9 cellular contexts compared by ENCODE assay signal in the genomic region with DNA sequence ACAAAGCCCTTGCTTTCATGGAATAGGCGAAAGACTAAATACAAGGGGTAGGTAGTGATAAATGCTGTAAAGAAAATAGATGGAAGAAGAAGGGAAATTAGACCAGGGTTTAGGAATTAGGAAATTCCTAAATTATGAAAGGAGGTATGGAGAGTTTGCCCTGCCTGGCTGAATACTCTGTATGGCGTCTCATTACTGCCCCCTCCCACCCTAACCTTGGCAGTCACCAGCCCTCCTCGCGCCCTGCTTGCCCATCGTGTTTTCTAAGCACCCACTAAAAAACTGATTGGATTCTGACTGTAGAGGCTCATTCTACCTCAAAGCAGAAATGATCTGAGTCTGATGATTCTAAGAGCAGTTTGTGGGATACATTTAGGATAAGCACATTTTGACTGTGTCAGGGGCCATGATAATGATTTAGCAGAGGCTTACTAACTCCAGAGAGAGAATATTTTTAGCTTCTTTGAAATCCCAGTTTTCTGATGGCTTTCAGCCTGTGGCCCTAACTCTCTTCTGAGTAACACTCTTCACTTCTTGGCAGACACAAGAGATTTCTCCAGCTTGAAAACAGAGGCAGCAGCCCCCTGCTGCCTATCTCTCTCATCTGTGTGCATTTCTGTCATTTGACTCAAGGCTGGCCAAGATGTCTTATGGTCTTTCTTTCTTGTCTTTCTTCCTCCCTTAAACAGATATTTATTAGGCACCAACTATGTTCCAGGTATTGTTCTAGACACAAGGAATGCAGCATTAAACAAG. TPM values are rescaled to one million over a fixed set of nuclear protein-coding genes. Genes with fewer than 3 reads are reported as not detected.
DNase-seq lines count a peak whose midpoint lies in the region; ATAC-seq, FAIRE-seq and TF ChIP-seq lines count a peak whose summit lies in the region.
"Had no signal": no experiment of that assay in that cellular context is flagged by ENCODE, and none has a peak within 500 bp of the region (broad histone marks: within the 10 kb centered on the region; RNA-seq: fewer than 3 reads in every experiment).

No MANE protein-coding gene starts in this region.

- no peaks in the 10 kb centered on the region for H3K36me3 Mint-ChIP-seq in GM23338 (ENCODE audit: low read depth)
- H3K36me3 Mint-ChIP-seq in activated CD8-positive, alpha-beta T cell treated with anti-CD3 and anti-CD28 coated beads, Interleukin-2, amount 10 ng/mL, durations not matched to agents 7 days and 5 days (ENCODE audit: low read depth), result no peaks in the 10 kb centered on the region

- H3K9me3 Mint-ChIP-seq in GM23338, result no peaks in the 10 kb centered on the region; the same call in 2 of the 3 replicates
- no peaks in the 10 kb centered on the region for H3K9me3 Mint-ChIP-seq in activated CD8-positive, alpha-beta T cell treated with anti-CD3 and anti-CD28 coated beads, Interleukin-2, amount 10 ng/mL, durations not matched to agents 7 days and 5 days (ENCODE audit: insufficient read depth)

- H3K27ac ChIP-seq in A673 (ENCODE audit: low read depth, low read length, poor library complexity, severe bottlenecking) (no peak overlapping the region), GM23338 (ENCODE audit: low read depth) (no peak overlapping the region), kidney (ENCODE audit: low read depth in 2 of 2, low read length in 2 of 2) (no peak overlapping the region)

- H3K9me2 ChIP-seq in GM23338 (ENCODE audit: insufficient read depth), result no peaks in the 10 kb centered on the region

- FAIRE-seq in kidney (lab: Jason Lieb, UNC), result no peak

- ATAC-seq in GM23338, result peak; percentile 5; the same call in 1 of the 3 replicates
- ATAC-seq in activated CD8-positive, alpha-beta T cell treated with anti-CD3 and anti-CD28 coated beads, Interleukin-2, amount 10 ng/mL, durations not matched to agents 7 days and 5 days, result no peak
- ATAC-seq in mucosa of descending colon, result no peak
- ATAC-seq in GM21390 (IDR thresholded peaks at IDR 0.05; ENCODE audit: unreplicated experiment), result no peak
- no peak for ATAC-seq in GM18520 (IDR thresholded peaks at IDR 0.05; ENCODE audit: unreplicated experiment)

- BruUV-seq in A673 (replicated peaks; lab: Mats Ljungman, UMichigan), result no TSS peak

- H3K4me1 Mint-ChIP-seq in GM23338, result peaks cover 39% of the 10 kb centered on the region
- peaks cover 32% of the 10 kb centered on the region for H3K4me1 Mint-ChIP-seq in activated CD8-positive, alpha-beta T cell treated with anti-CD3 and anti-CD28 coated beads, Interleukin-2, amount 10 ng/mL, durations not matched to agents 7 days and 5 days (ENCODE audit: low read depth)

- H3K27me3 Mint-ChIP-seq in GM23338 (ENCODE audit: insufficient read depth, low read depth, poor library complexity), result peaks cover 7% of the 10 kb centered on the region
- H3K27me3 Mint-ChIP-seq in activated CD8-positive, alpha-beta T cell treated with anti-CD3 and anti-CD28 coated beads, Interleukin-2, amount 10 ng/mL, durations not matched to agents 7 days and 5 days (ENCODE audit: low read depth), result peaks cover 17% of the 10 kb centered on the region

- CTCF ChIA-PET in A673 (lab: Charles Lee), result no interaction called here
- CTCF ChIA-PET in activated CD8-positive, alpha-beta T cell treated with anti-CD3 and anti-CD28 coated beads, Interleukin-2, amount 10 ng/mL, durations not matched to agents 7 days and 5 days (lab: Charles Lee), result interaction anchor here (1.1 kb wide), 1 partner anchor 11 kb away, joined by 3 read pairs; no protein-coding TSS in a partner anchor

- POLR2A ChIA-PET in A673 (lab: Charles Lee; ENCODE audit: low non-redundant PET), result interaction anchor here (0.5 kb wide), 1 partner anchor 1839 kb away, joined by 14 read pairs; no protein-coding TSS in a partner anchor
- POLR2A ChIA-PET in activated CD8-positive, alpha-beta T cell treated with anti-CD3 and anti-CD28 coated beads, Interleukin-2, amount 10 ng/mL, durations not matched to agents 7 days and 5 days (lab: Charles Lee), result no interaction called here

- peaks cover 7% of the 10 kb centered on the region for H4K20me1 ChIP-seq in GM23338 (replicated peaks; ENCODE audit: insufficient read depth)

- no peaks in the 10 kb centered on the region for H3K9me3 ChIP-seq in A673 (ENCODE audit: low read depth, low read length, poor library complexity, severe bottlenecking)
- no peaks in the 10 kb centered on the region for H3K9me3 ChIP-seq in kidney (ENCODE audit: control insufficient read depth in 1 of 2, low read length in 2 of 2)
- no peaks in the 10 kb centered on the region for H3K9me3 ChIP-seq in mucosa of descending colon

- intact Hi-C loops in A673 (cut with micrococcal nuclease; ENCODE audit: unreplicated experiment) (no loop called here), kidney (cut with DNase I) (no loop called here), mucosa of descending colon (cut with DNase I, micrococcal nuclease) (no loop called here)

- H3K36me3 ChIP-seq in A673 (ENCODE audit: insufficient read depth, low read length, poor library complexity, severe bottlenecking), result no peaks in the 10 kb centered on the region
- H3K36me3 ChIP-seq in GM23338 (ENCODE audit: insufficient read depth), result no peaks in the 10 kb centered on the region
- H3K36me3 ChIP-seq in kidney (ENCODE audit: control insufficient read depth in 1 of 2, insufficient read depth in 2 of 2, low read length in 2 of 2), result no peaks in the 10 kb centered on the region
- no peaks in the 10 kb centered on the region for H3K36me3 ChIP-seq in mucosa of descending colon (ENCODE audit: low read depth)

- peak overlapping the region; percentile 81 for H3K4me2 ChIP-seq in GM23338

- H3F3A ChIP-seq in GM23338 (replicated peaks; ENCODE audit: low read depth), result no peaks in the 10 kb centered on the region

- no peak for TF ChIP-seq CTCF in A673 (conservative IDR thresholded peaks at IDR 0.05; ENCODE audit: low read depth, low read length)
- peak in 1 of 2 experiments; percentile 29; a peak in 1 of 4 replicates for TF ChIP-seq CTCF in GM23338 (conservative IDR thresholded peaks at IDR 0.05; ENCODE audit: low read depth in 2 of 2)
- TF ChIP-seq CTCF in kidney (IDR thresholded peaks at IDR 0.05; ENCODE audit: borderline replicate concordance, extremely low read depth, insufficient read depth), result no peak
- no peak for TF ChIP-seq CTCF in mucosa of descending colon (IDR thresholded peaks at IDR 0.05)

- H3K27ac Mint-ChIP-seq in GM23338, result no peak overlapping the region
- H3K27ac Mint-ChIP-seq in activated CD8-positive, alpha-beta T cell treated with anti-CD3 and anti-CD28 coated beads, Interleukin-2, amount 10 ng/mL, durations not matched to agents 7 days and 5 days, result no peak overlapping the region

- H3K9ac ChIP-seq in kidney (ENCODE audit: low read length in 2 of 2), result no peak overlapping the region

- H3K4me3 ChIP-seq in A673 (ENCODE audit: low read depth, low read length, poor library complexity, severe bottlenecking) (peak overlapping the region; percentile 66), GM23338 (peak overlapping the region; percentile 61), kidney (ENCODE audit: low read length in 2 of 2) (peak overlapping the region; percentile 59), mucosa of descending colon (no peak overlapping the region)

- H3K4me1 ChIP-seq in A673 (ENCODE audit: insufficient read depth, low read length, poor library complexity, severe bottlenecking) (peaks cover 30% of the 10 kb centered on the region), GM23338 (ENCODE audit: insufficient read depth) (peaks cover 33% of the 10 kb centered on the region), kidney (ENCODE audit: control insufficient read depth in 1 of 2, insufficient read depth in 1 of 2, low read depth in 1 of 2, low read length in 2 of 2) (peaks cover 3 to 10% of the 10 kb centered on the region in 2 donors), mucosa of descending colon (ENCODE audit: low read depth) (peaks cover 12% of the 10 kb centered on the region)

- peaks cover 31% of the 10 kb centered on the region for H3K79me2 ChIP-seq in GM23338 (replicated peaks; ENCODE audit: insufficient read depth)

- H3K4me3 Mint-ChIP-seq in GM23338, result peak overlapping the region; percentile 79
- H3K4me3 Mint-ChIP-seq in activated CD8-positive, alpha-beta T cell treated with anti-CD3 and anti-CD28 coated beads, Interleukin-2, amount 10 ng/mL, durations not matched to agents 7 days and 5 days, result peak overlapping the region; percentile 78

- H3K27me3 ChIP-seq in A673 (replicated peaks; ENCODE audit: insufficient read depth, low read depth, low read length, poor library complexity) (no peaks in the 10 kb centered on the region), GM23338 (ENCODE audit: insufficient read depth) (no peaks in the 10 kb centered on the region)

- peak overlapping the region; percentile 83 for H2AFZ ChIP-seq in GM23338

- DNase-seq in A673 (ENCODE audit: low spot score), result no peak
- no peak for DNase-seq in GM23338 (ENCODE audit: low spot score)
- no peak for DNase-seq in activated CD8-positive, alpha-beta T cell treated with anti-CD3 and anti-CD28 coated beads, Interleukin-2, amount 10 ng/mL, durations not matched to agents 7 days and 5 days
- DNase-seq in kidney, result no peak
- no peak for DNase-seq in mucosa of descending colon
- DNase-seq in germinal center (ENCODE audit: low spot score), result no peak
- DNase-seq: stimulated activated CD4-positive, alpha-beta T cell treated with anti-CD3 and anti-CD28 coated beads, Interleukin-4, amount 100 ng/mL, for 1 hour had no signal

TF ChIP-seq in GM23338, 12 proteins besides CTCF, POLR2A, EP300 and RAD21 (continues in another document):
- TF ChIP-seq ZNF114 (CRISPR knock-in tag; IDR thresholded peaks at IDR 0.05), result no peak

RNA-seq across cellular contexts. Expression of gene CHD6, which starts 1.4 kb away (rescaled TPM):
- total RNA-seq in A673 (2021) (46.7 and 58.0 TPM in 2 replicates), kidney (53.5 TPM), mucosa of descending colon (10 to 100 TPM; 33.8 to 53.6 (median 43.8) TPM)
- total RNA-seq in GM23338 (2014; rRNA removed; shearing (Covaris generic)), result 41.0 and 45.9 TPM in 2 replicates
- polyA plus RNA-seq in GM23338 (2016; fragmentation: Nextera tagmentation; extraction: Ambion mirVana) (158 and 162 TPM in 2 replicates), kidney (ENCODE audit: insufficient read depth, low read depth, low replicate concordance) (4.5 TPM)
- total RNA-seq in activated CD8-positive, alpha-beta T cell treated with anti-CD3 and anti-CD28 coated beads, Interleukin-2, amount 10 ng/mL, durations not matched to agents 7 days and 5 days, result 10 to 100 TPM; 29.1 to 32.2 TPM
